13 cellular contexts compared by ENCODE assay signal in the genomic region with DNA sequence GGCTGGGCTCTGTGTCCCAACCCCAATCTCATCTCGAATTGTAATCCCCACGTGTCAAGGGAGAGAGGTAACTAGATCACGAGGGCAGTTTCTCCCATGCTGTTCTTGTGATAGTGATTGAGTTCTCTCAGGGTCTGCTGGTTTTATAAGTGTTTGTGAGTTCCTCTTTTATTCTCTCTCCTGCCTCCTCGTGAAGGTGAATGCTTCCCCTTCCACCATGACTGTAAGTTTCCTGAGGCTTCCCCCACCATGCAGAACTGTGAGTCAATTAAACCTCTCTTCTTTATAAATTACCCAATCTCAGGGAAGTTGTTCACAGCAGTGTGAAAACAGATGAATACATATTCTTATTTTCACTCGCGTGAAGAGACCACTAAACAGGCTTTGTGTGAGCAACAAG.
"Had no signal": no experiment of that assay in that cellular context is flagged by ENCODE, and none has a peak within 500 bp of the region (broad histone marks: within the 10 kb centered on the region; RNA-seq: fewer than 3 reads in every experiment).

No MANE protein-coding gene starts in this region.

- H3K9me3 Mint-ChIP-seq: activated T-helper 2 cell treated with anti-CD3 and anti-CD28 coated beads, Interferon-gamma antibody, Interleukin-2, Interleukin-4, amounts not matched to agents 10 μg/mL and 5 μg/mL and 100 μg/mL, durations not matched to agents 14 hours and 24 hours and 36 hours; effector memory CD8-positive, alpha-beta T cell had no signal

- H3K4me3 Mint-ChIP-seq: effector memory CD8-positive, alpha-beta T cell; T-helper 17 cell had no signal

- H3K27ac Mint-ChIP-seq: activated T-helper 2 cell treated with anti-CD3 and anti-CD28 coated beads, Interferon-gamma antibody, Interleukin-2, Interleukin-4, amounts not matched to agents 10 μg/mL and 5 μg/mL and 100 μg/mL, durations not matched to agents 14 hours and 24 hours and 36 hours; effector memory CD8-positive, alpha-beta T cell; T-helper 17 cell had no signal

- ATAC-seq: body of pancreas; effector memory CD8-positive, alpha-beta T cell; gastroesophageal sphincter; left lung; T-helper 17 cell had no signal

- DNase-seq: activated CD4-positive, alpha-beta T cell treated with anti-CD3 and anti-CD28 coated beads for 4 hours; activated naive CD4-positive, alpha-beta T cell treated with anti-CD3 and anti-CD28 coated beads, Interleukin-2, amount 50 U/mL, for 16 hours; body of pancreas; central memory CD4-positive, alpha-beta T cell; cortex of kidney; effector memory CD8-positive, alpha-beta T cell; islet precursor cell; left lung; stimulated activated CD4-positive, alpha-beta T cell treated with anti-CD3 and anti-CD28 coated beads, Interleukin-4, amount 100 ng/mL, for 24 hours; stomach; T-helper 17 cell had no signal
